ENCODE assay signal across 12 cellular contexts in the genomic region with DNA sequence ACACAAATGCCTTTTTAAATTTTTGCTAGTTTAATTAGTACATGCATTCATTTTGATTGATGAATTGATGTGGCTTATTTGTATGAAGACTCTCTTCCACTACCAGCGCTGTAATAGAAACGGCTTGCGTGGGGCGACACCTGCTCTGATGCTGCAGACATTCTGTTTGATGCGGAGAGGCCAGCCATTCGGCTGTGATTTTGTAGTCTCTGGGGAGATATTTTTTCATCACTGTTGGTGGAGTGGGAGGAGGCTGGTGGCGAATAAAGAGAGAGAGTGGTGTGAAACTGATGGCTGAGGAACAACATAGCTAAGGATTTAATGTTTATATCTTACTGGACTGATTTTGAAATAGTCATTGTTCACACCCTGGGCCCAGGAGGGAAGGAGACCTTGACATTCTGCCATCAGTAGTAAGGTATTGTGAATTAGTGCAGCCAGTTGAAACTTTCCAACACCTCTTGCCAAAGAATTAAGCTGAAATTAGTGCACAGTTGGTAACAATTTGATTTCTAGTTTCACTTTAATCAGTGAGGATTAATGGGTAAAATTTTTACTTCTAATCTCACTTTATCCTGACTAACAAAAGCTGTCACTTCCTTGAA.
DNase-seq lines count a peak whose midpoint lies in the region; ATAC-seq lines count a peak whose summit lies in the region.
"Had no signal": no experiment of that assay in that cellular context is flagged by ENCODE, and none has a peak within 500 bp of the region (broad histone marks: within the 10 kb centered on the region; RNA-seq: fewer than 3 reads in every experiment).

No MANE protein-coding gene starts in this region.

- no peak overlapping the region for H3K27ac Mint-ChIP-seq in activated naive CD4-positive, alpha-beta T cell treated with anti-CD3 and anti-CD28 coated beads for 36 hours

- no peaks in the 10 kb centered on the region for H3K36me3 Mint-ChIP-seq in activated naive CD4-positive, alpha-beta T cell treated with anti-CD3 and anti-CD28 coated beads for 36 hours (ENCODE audit: low read depth)

- no peaks in the 10 kb centered on the region for H3K9me3 Mint-ChIP-seq in activated naive CD4-positive, alpha-beta T cell treated with anti-CD3 and anti-CD28 coated beads for 36 hours

- no peak overlapping the region for H3K4me3 Mint-ChIP-seq in activated naive CD4-positive, alpha-beta T cell treated with anti-CD3 and anti-CD28 coated beads for 36 hours

- ATAC-seq in GM21723 (IDR thresholded peaks at IDR 0.05; ENCODE audit: unreplicated experiment) (peak; percentile 33), HG03045 (IDR thresholded peaks at IDR 0.05; ENCODE audit: unreplicated experiment) (no peak)

- H3K27me3 Mint-ChIP-seq in activated naive CD4-positive, alpha-beta T cell treated with anti-CD3 and anti-CD28 coated beads for 36 hours (ENCODE audit: low read depth), result peaks cover 25% of the 10 kb centered on the region

- CTCF ChIA-PET in activated naive CD4-positive, alpha-beta T cell treated with anti-CD3 and anti-CD28 coated beads for 36 hours (lab: Charles Lee), result no interaction called here

- no peaks in the 10 kb centered on the region for H3K4me1 Mint-ChIP-seq in activated naive CD4-positive, alpha-beta T cell treated with anti-CD3 and anti-CD28 coated beads for 36 hours (ENCODE audit: low read depth)

- intact Hi-C loops in head of caudate nucleus (cut with DNase I), result loop anchor here (10.0 kb wide), 1 partner anchor 1861 kb away; no protein-coding TSS in a partner anchor
- intact Hi-C loops in activated naive CD4-positive, alpha-beta T cell treated with anti-CD3 and anti-CD28 coated beads for 36 hours (cut with micrococcal nuclease), result no loop called here

- DNase-seq in Ammon's horn (ENCODE audit: low spot score) (peak; percentile 58), NCI-H1436 (lab: John Stamatoyannopoulos, UW) (peak; percentile 70), head of caudate nucleus (peak in 24 of 42 donors; percentile 7 to 63 (median 29)), D341Med (ENCODE audit: low spot score) (no peak)
- DNase-seq in activated CD4-positive, CD25-positive, alpha-beta regulatory T cell (lab: John Stamatoyannopoulos, UW), result no peak
- no peak for DNase-seq in activated naive CD4-positive, alpha-beta T cell treated with anti-CD3 and anti-CD28 coated beads for 36 hours
- DNase-seq: activated T-cell treated with anti-CD3 and anti-CD28 coated beads for 4 hours, MM.1S, T1000, transverse colon had no signal

Comparison
In these comparisons a context has a peak if more than half of its experiments do, and no peak if none do; other contexts are left out.
1. DNase-seq: peak in Ammon's horn (single experiment), NCI-H1436 (single experiment) and head of caudate nucleus (24 of 42); none in D341Med (single experiment), activated CD4-positive, CD25-positive, alpha-beta regulatory T cell (0 of 4) and activated naive CD4-positive, alpha-beta T cell treated with anti-CD3 and anti-CD28 coated beads for 36 hours (single experiment).